In the genomic region with DNA sequence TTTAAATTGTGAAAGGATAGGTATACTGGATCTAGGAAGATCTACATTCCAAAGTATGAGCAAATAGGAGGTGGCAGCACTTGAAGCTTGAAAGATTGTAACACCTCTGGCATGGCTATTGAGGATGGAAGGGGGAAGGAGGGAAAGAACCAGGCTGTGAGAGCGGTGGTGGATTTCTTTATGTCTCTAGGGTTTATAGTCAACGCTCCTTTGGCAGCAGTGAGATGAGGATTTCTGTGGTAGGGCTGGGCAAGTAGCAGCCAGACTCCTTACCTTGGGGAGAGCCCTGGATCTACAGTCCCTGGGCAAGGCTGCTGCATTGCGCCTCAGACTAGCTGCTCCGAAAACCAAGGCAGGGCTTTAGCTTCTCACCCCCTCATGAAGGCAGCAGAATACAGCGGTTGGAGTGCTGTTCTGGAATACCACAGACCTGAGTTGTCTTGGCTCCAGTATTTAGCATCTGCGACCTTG, we compare ENCODE assay signal across 12 cellular contexts. TPM values are rescaled to one million over a fixed set of nuclear protein-coding genes. Genes with fewer than 3 reads are reported as not detected.
A peak's percentile ranks its signal among the peaks of the same experiment; 100 is the strongest.
DNase-seq lines count a peak whose midpoint lies in the region; ATAC-seq and TF ChIP-seq lines count a peak whose summit lies in the region.
"Had no signal": no experiment of that assay in that cellular context is flagged by ENCODE, and none has a peak within 500 bp of the region (broad histone marks: within the 10 kb centered on the region; RNA-seq: fewer than 3 reads in every experiment).

No MANE protein-coding gene starts in this region.

- H3K4me1 ChIP-seq in breast epithelium: peaks cover 0 to 13% of the 10 kb centered on the region in 2 donors
- peaks cover 7 to 26% of the 10 kb centered on the region in 2 donors for H3K4me1 ChIP-seq in lung (ENCODE audit: control insufficient read depth in 2 of 2, insufficient read depth in 2 of 2, low read length in 2 of 2)
- peaks cover 0 to 12% of the 10 kb centered on the region in 2 donors for H3K4me1 ChIP-seq in uterus

- H3K27me3 Mint-ChIP-seq in MCF 10A (ENCODE audit: insufficient read depth, unreplicated experiment): no peaks in the 10 kb centered on the region
- H3K27me3 Mint-ChIP-seq: dendritic cell treated with granulocyte-macrophage colony-stimulating factor and Interleukin-4, amounts not matched to agents 40 ng/mL and 50 ng/mL, for 4 days had no signal

- POLR2A ChIA-PET in MCF 10A (lab: Yijun Ruan, JAX): interaction anchor here (0.6 to 1.9 kb wide), 2 partner anchors 14 to 1590 kb away, joined by 3 to 16 read pairs; no protein-coding TSS in a partner anchor

- intact Hi-C loops in MCF 10A (cut with micrococcal nuclease): no loop called here
- intact Hi-C loops in breast epithelium (cut with DNase I; ENCODE audit: low total_unique reads): no loop called here
- intact Hi-C loops in uterus (cut with DNase I; ENCODE audit: low total_unique reads): no loop called here

- WGBS in lung, 2 donors: 72 to 78% methylated on average over 6 of the region's 6 CpGs

- peak overlapping the region; percentile 59 for H3K27ac Mint-ChIP-seq in MCF 10A (ENCODE audit: low read depth, unreplicated experiment)
- H3K27ac Mint-ChIP-seq: dendritic cell treated with granulocyte-macrophage colony-stimulating factor and Interleukin-4, amounts not matched to agents 40 ng/mL and 50 ng/mL, for 4 days had no signal

- no TSS peak for BruUV-seq in MCF 10A (replicated peaks; lab: Mats Ljungman, UMichigan)

- TF ChIP-seq CTCF in MCF 10A (IDR thresholded peaks at IDR 0.05; ENCODE audit: unreplicated experiment) (no peak), breast epithelium (IDR thresholded peaks at IDR 0.05) (no peak), lung (IDR thresholded peaks at IDR 0.05; ENCODE audit: control extremely low read depth, extremely low read depth) (no peak), uterus (IDR thresholded peaks at IDR 0.05) (no peak)

- H3K36me3 ChIP-seq in breast epithelium: no peaks in the 10 kb centered on the region
- no peaks in the 10 kb centered on the region for H3K36me3 ChIP-seq in lung (ENCODE audit: control insufficient read depth in 2 of 2, insufficient read depth in 2 of 2, low read length in 2 of 2)
- H3K36me3 ChIP-seq in uterus: no peaks in the 10 kb centered on the region
- H3K36me3 ChIP-seq: thoracic aorta had no signal

- H3K9me3 Mint-ChIP-seq in MCF 10A (ENCODE audit: unreplicated experiment): no peaks in the 10 kb centered on the region
- H3K9me3 Mint-ChIP-seq: dendritic cell treated with granulocyte-macrophage colony-stimulating factor and Interleukin-4, amounts not matched to agents 40 ng/mL and 50 ng/mL, for 4 days had no signal

- no peaks in the 10 kb centered on the region for H3K9me3 ChIP-seq in breast epithelium
- H3K9me3 ChIP-seq in lung (ENCODE audit: control insufficient read depth in 2 of 2, insufficient read depth in 1 of 2, low read length in 1 of 2): no peaks in the 10 kb centered on the region
- H3K9me3 ChIP-seq in uterus: no peaks in the 10 kb centered on the region
- H3K9me3 ChIP-seq: thoracic aorta had no signal

- H3K27me3 ChIP-seq in breast epithelium (no peaks in the 10 kb centered on the region), lung (ENCODE audit: control insufficient read depth, insufficient read depth) (no peaks in the 10 kb centered on the region), uterus (no peaks in the 10 kb centered on the region)

- H3K36me3 Mint-ChIP-seq in MCF 10A (ENCODE audit: insufficient read depth, unreplicated experiment): peaks cover 12% of the 10 kb centered on the region

- CTCF ChIA-PET in MCF 10A (lab: Yijun Ruan, JAX): interaction anchor here (0.6 to 1.9 kb wide), 4 partner anchors 14 to 219 kb away, joined by 3 to 7 read pairs (median 4); no protein-coding TSS in a partner anchor

- DNase-seq in MCF 10A (ENCODE audit: unreplicated experiment) (peak; percentile 28), breast epithelium (ENCODE audit: low spot score in 2 of 2) (no peak), epithelial cell of prostate (ENCODE audit: low read depth, low spot score) (no peak), lung (ENCODE audit: low spot score) (no peak), uterus (no peak), SHP77 treated with DMSO at 0.1 percent for 48 hours (lab: John Stamatoyannopoulos, UW) (no peak)
- DNase-seq: KG1, NCI-H446 had no signal

- H3K27ac ChIP-seq in breast epithelium: peak overlapping the region in 1 of 2 donors; percentile 63
- peak overlapping the region; percentile 4 for H3K27ac ChIP-seq in epithelial cell of prostate
- peak overlapping the region; percentile 66 to 88 for H3K27ac ChIP-seq in lung (ENCODE audit: low read depth in 1 of 2, low read length in 1 of 2)
- H3K27ac ChIP-seq in uterus: peak overlapping the region; percentile 24 to 70

- H3K4me1 Mint-ChIP-seq in MCF 10A (ENCODE audit: insufficient read depth, unreplicated experiment): peaks cover 41% of the 10 kb centered on the region

- TF ChIP-seq POLR2A in breast epithelium (IDR thresholded peaks at IDR 0.05): no peak
- no peak for TF ChIP-seq POLR2A in uterus (IDR thresholded peaks at IDR 0.05)

- ATAC-seq in lung (ENCODE audit: insufficient read depth, low FRiP score) (peak; percentile 51), GM21515 (IDR thresholded peaks at IDR 0.05; ENCODE audit: unreplicated experiment) (no peak), GM19452 (IDR thresholded peaks at IDR 0.05; ENCODE audit: unreplicated experiment) (no peak)

- H3K4me3 ChIP-seq in breast epithelium (no peak overlapping the region), lung (no peak overlapping the region), uterus (no peak overlapping the region)
- H3K4me3 ChIP-seq: thoracic aorta had no signal

- peak overlapping the region; percentile 19 for H3K4me3 Mint-ChIP-seq in MCF 10A (ENCODE audit: unreplicated experiment)
- H3K4me3 Mint-ChIP-seq: dendritic cell treated with granulocyte-macrophage colony-stimulating factor and Interleukin-4, amounts not matched to agents 40 ng/mL and 50 ng/mL, for 4 days had no signal

RNA-seq across cellular contexts. Expression of gene MEF2A, which starts 53.2 kb away (rescaled TPM):
- total RNA-seq in MCF 10A (2022): 52.9 and 55.2 TPM in 2 replicates
- total RNA-seq in breast epithelium: 10 to 100 TPM; 41.6 to 77.6 (median 63.4) TPM
- total RNA-seq in lung: 100 to 1,000 TPM in 1 of 2 donors, 10 to 100 TPM in 1; 65.5 to 140 TPM
- 10 to 100 TPM; 26.0 to 30.6 TPM for polyA plus RNA-seq in lung
- 100 to 1,000 TPM in 2 of 4 donors, 10 to 100 TPM in 2; 78.6 to 138 (median 105) TPM for total RNA-seq in uterus
